15 cellular contexts compared by ENCODE assay signal in the genomic region with DNA sequence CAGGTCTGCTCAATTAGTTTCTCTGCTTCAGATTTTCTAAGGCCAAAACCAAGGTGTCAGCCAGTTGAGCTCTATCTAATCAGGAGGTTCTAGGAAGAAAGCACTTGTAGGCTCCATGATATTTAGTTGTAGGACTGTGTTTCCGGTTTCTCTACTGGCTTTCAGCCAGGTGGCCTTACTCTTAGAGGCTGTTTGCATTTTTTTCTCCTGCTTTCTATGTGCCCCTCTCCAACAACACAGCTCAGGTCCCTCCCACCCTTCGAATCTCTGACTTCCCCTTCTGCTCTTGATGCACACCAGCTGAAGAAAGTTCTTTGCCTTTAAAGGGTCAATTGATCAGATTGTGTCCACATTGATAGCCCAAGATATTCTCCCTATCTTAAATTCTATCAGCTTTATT.
A peak's percentile ranks its signal among the peaks of the same experiment; 100 is the strongest.
DNase-seq lines count a peak whose midpoint lies in the region; FAIRE-seq and TF ChIP-seq lines count a peak whose summit lies in the region.
"Had no signal": no experiment of that assay in that cellular context is flagged by ENCODE, and none has a peak within 500 bp of the region (broad histone marks: within the 10 kb centered on the region; RNA-seq: fewer than 3 reads in every experiment).

No MANE protein-coding gene starts in this region.

- H3K36me3 ChIP-seq in MM.1S (replicated peaks; ENCODE audit: insufficient read depth, low read length), result no peaks in the 10 kb centered on the region
- H3K36me3 ChIP-seq in mesendoderm (ENCODE audit: control insufficient read depth, insufficient read depth, low read length), result no peaks in the 10 kb centered on the region
- H3K36me3 ChIP-seq in suprapubic skin, result no peaks in the 10 kb centered on the region

- H3K9me2 ChIP-seq in MM.1S (replicated peaks; ENCODE audit: insufficient read depth, low read length), result no peaks in the 10 kb centered on the region

- WGBS in mesendoderm (ENCODE audit: extremely low coverage, insufficient coverage, low lambda C conversion rate), result no CpG with 5 or more reads among the region's 2 CpGs
- WGBS in suprapubic skin, result 74% methylated on average over 2 of the region's 2 CpGs

- no peak overlapping the region for H3K4me3 ChIP-seq in MM.1S (ENCODE audit: low read length)
- no peak overlapping the region for H3K4me3 ChIP-seq in mesendoderm (ENCODE audit: low read length)
- no peak overlapping the region for H3K4me3 ChIP-seq in suprapubic skin
- H3K4me3 ChIP-seq: GM23338 had no signal

- H3K4ac ChIP-seq in mesendoderm (ENCODE audit: low read depth, low read length), result no peak overlapping the region

- H3K56ac ChIP-seq in mesendoderm (ENCODE audit: low read length), result no peak overlapping the region

- no peak overlapping the region for H3K9ac ChIP-seq in MM.1S (ENCODE audit: low read length)
- H3K9ac ChIP-seq in mesendoderm (ENCODE audit: low read length), result no peak overlapping the region

- no peak for TF ChIP-seq CTCF in MM.1S (IDR thresholded peaks at IDR 0.05; ENCODE audit: low read length)
- no peak for TF ChIP-seq CTCF in suprapubic skin (IDR thresholded peaks at IDR 0.05)

- H3K79me2 ChIP-seq in MM.1S (ENCODE audit: low read length) (no peaks in the 10 kb centered on the region), mesendoderm (ENCODE audit: control insufficient read depth, insufficient read depth, low read length) (no peaks in the 10 kb centered on the region)

- TF ChIP-seq POLR2A in GM12891 (IDR thresholded peaks at IDR 0.05; ENCODE audit: low read depth, low read length) (no peak), suprapubic skin (IDR thresholded peaks at IDR 0.05) (no peak)

- no peak overlapping the region for H3K4me2 ChIP-seq in MM.1S (ENCODE audit: low read depth, low read length)
- H3K4me2 ChIP-seq in mesendoderm (ENCODE audit: low read length), result no peak overlapping the region
- H3K4me2 ChIP-seq: GM23338 had no signal

- H2AK5ac ChIP-seq in mesendoderm (ENCODE audit: low read length), result no peak overlapping the region

- H3K18ac ChIP-seq in mesendoderm (ENCODE audit: low read length), result no peak overlapping the region

- H4K20me1 ChIP-seq in MM.1S (ENCODE audit: insufficient read depth, low read length), result no peaks in the 10 kb centered on the region

- H2BK15ac ChIP-seq in mesendoderm (replicated peaks; ENCODE audit: low read depth), result no peak overlapping the region

- H4K8ac ChIP-seq in mesendoderm (ENCODE audit: low read depth, low read length), result no peak overlapping the region

- H2AFZ ChIP-seq in MM.1S (ENCODE audit: low read length), result no peak overlapping the region
- H2AFZ ChIP-seq: GM23338 had no signal

- FAIRE-seq in GM12891 (lab: Jason Lieb, UNC), result no peak
- FAIRE-seq: D721Med had no signal

- H3K27me3 ChIP-seq in MM.1S (replicated peaks; ENCODE audit: insufficient read depth, low read length) (no peaks in the 10 kb centered on the region), mesendoderm (ENCODE audit: insufficient read depth, low read length, poor library complexity) (no peaks in the 10 kb centered on the region), suprapubic skin (no peaks in the 10 kb centered on the region)

- H2BK120ac ChIP-seq in mesendoderm (ENCODE audit: low read depth, low read length), result no peak overlapping the region

- H3K9me3 ChIP-seq in MM.1S (replicated peaks; ENCODE audit: insufficient read depth, low read length) (no peaks in the 10 kb centered on the region), suprapubic skin (no peaks in the 10 kb centered on the region)

- H3K79me1 ChIP-seq in mesendoderm (ENCODE audit: low read length), result no peaks in the 10 kb centered on the region

- no peak overlapping the region for H2BK5ac ChIP-seq in mesendoderm (ENCODE audit: low read length)

- H3K27ac ChIP-seq in MM.1S (ENCODE audit: low read length) (no peak overlapping the region), mesendoderm (ENCODE audit: low read depth, low read length) (no peak overlapping the region), suprapubic skin (no peak overlapping the region)
- H3K27ac ChIP-seq: 22Rv1 had no signal

- no peak overlapping the region for H4K5ac ChIP-seq in mesendoderm (ENCODE audit: low read length)

- no peak for TF ChIP-seq EP300 in suprapubic skin (IDR thresholded peaks at IDR 0.05)

- H3F3A ChIP-seq in MM.1S (ENCODE audit: insufficient read depth, low read length), result no peaks in the 10 kb centered on the region; the same call in 1 of the 2 replicates

- DNase-seq in DMS53 (lab: John Stamatoyannopoulos, UW) (peak; percentile 21), DMS53 treated with DMSO at 0.1 percent for 48 hours (lab: John Stamatoyannopoulos, UW; ENCODE audit: unreplicated experiment) (no peak), MM.1S (peak; percentile 17), OCI-M1 (lab: John Stamatoyannopoulos, UW) (peak; percentile 54), mesendoderm (peak; percentile 8), GM12891 (ENCODE audit: insufficient read length, low spot score) (no peak), NCI-H69 (lab: John Stamatoyannopoulos, UW) (no peak), suprapubic skin (ENCODE audit: low spot score in 2 of 2) (no peak)
- DNase-seq: CD8-positive, alpha-beta T cell; COR-L47; DMS153; H7 had no signal

- no peak overlapping the region for H3K23ac ChIP-seq in mesendoderm (ENCODE audit: low read length)

- H3K4me1 ChIP-seq in MM.1S (ENCODE audit: low read length) (peaks cover 7% of the 10 kb centered on the region), mesendoderm (ENCODE audit: control insufficient read depth, low read depth, low read length) (no peaks in the 10 kb centered on the region), suprapubic skin (no peaks in the 10 kb centered on the region)

TF ChIP-seq in GM12891, 5 proteins besides CTCF, POLR2A, EP300 and RAD21:
- TF ChIP-seq TAF1 (IDR thresholded peaks at IDR 0.05; ENCODE audit: low read depth, low read length), result no peak
- no peak for TF ChIP-seq POLR2AphosphoS5 (IDR thresholded peaks at IDR 0.05; ENCODE audit: low read depth, low read length)
- no peak for TF ChIP-seq PAX5 (IDR thresholded peaks at IDR 0.05; ENCODE audit: insufficient read depth, low read length, severe bottlenecking)
- no peak for TF ChIP-seq SPI1 (IDR thresholded peaks at IDR 0.05; ENCODE audit: low read depth, low read length)
- TF ChIP-seq POU2F2 (IDR thresholded peaks at IDR 0.05; ENCODE audit: low read depth, low read length), result no peak

Comparison
In these comparisons a context has a peak if more than half of its experiments do, and no peak if none do; other contexts are left out.
1. DNase-seq: peak in DMS53 (single experiment), MM.1S (single experiment), OCI-M1 (single experiment) and mesendoderm (single experiment); none in DMS53 treated with DMSO at 0.1 percent for 48 hours (single experiment), GM12891 (single experiment), NCI-H69 (single experiment) and suprapubic skin (0 of 2).